Comparison of ENCODE assay signal across 1 cellular context in genomic region chr1:156623946-156624813, GRCh38.
TF ChIP-seq lines count a peak whose summit lies in the region.

No MANE protein-coding gene starts in this region.

TF ChIP-seq in K562, 482 proteins besides CTCF, POLR2A, EP300 and RAD21 (continued from another document and continues in another):
- no peak for TF ChIP-seq FOXM1 (IDR thresholded peaks at IDR 0.05; ENCODE audit: low read depth)
- no peak; the same call in 1 of the 2 replicates for TF ChIP-seq FOXM1 (CRISPR knock-in tag; IDR thresholded peaks at IDR 0.05; ENCODE audit: low read depth)
- TF ChIP-seq PRDM10 (IDR thresholded peaks at IDR 0.05; ENCODE audit: partially characterized antibody): no peak
- TF ChIP-seq DNMT1 (IDR thresholded peaks at IDR 0.05): no peak
- no peak for TF ChIP-seq DLX4 (CRISPR knock-in tag; IDR thresholded peaks at IDR 0.05)
- TF ChIP-seq SAFB2 (IDR thresholded peaks at IDR 0.05; ENCODE audit: borderline replicate concordance, low read depth, low read length, severe bottlenecking): no peak
- no peak for TF ChIP-seq ZNF431 (CRISPR knock-in tag; IDR thresholded peaks at IDR 0.05)
- no peak for TF ChIP-seq ZBED1 (IDR thresholded peaks at IDR 0.05)
- TF ChIP-seq NR2F6 (CRISPR knock-in tag; IDR thresholded peaks at IDR 0.05): no peak
- no peak for TF ChIP-seq MCM3 (IDR thresholded peaks at IDR 0.05)
- peak; percentile 52 for TF ChIP-seq JUND (IDR thresholded peaks at IDR 0.05; ENCODE audit: borderline replicate concordance, low read depth, low read length)
- TF ChIP-seq JUND (tag; IDR thresholded peaks at IDR 0.05; ENCODE audit: borderline replicate concordance, low read depth, low read length): peak; percentile 9; the same call in 1 of the 3 replicates
- no peak; a peak in 1 of 4 replicates for TF ChIP-seq SIN3A (IDR thresholded peaks at IDR 0.05; ENCODE audit: borderline replicate concordance in 2 of 2, control insufficient read depth in 1 of 2, low read depth in 2 of 2, low read length in 2 of 2)
- TF ChIP-seq PURB (CRISPR knock-in tag; IDR thresholded peaks at IDR 0.05; ENCODE audit: low read depth): no peak
- TF ChIP-seq JUNB (CRISPR knock-in tag; conservative IDR thresholded peaks at IDR 0.05): no peak
- TF ChIP-seq HNRNPH1 (optimal IDR thresholded peaks at IDR 0.05; ENCODE audit: low read depth, low read length): no peak
- TF ChIP-seq CBX8 (IDR thresholded peaks at IDR 0.05; ENCODE audit: borderline replicate concordance, extremely low read depth, low read depth, low read length, poor library complexity, severe bottlenecking): no peak
- no peak for TF ChIP-seq ADNP (tag; IDR thresholded peaks at IDR 0.05)
- TF ChIP-seq ZNF146 (CRISPR knock-in tag; IDR thresholded peaks at IDR 0.05; ENCODE audit: unreplicated experiment): no peak
- TF ChIP-seq RNF2 (IDR thresholded peaks at IDR 0.05): peak; percentile 81; the same call in 1 of the 2 replicates
- no peak for TF ChIP-seq PYGO2 (tag; IDR thresholded peaks at IDR 0.05)
- no peak for TF ChIP-seq STAT5B (CRISPR knock-in tag; IDR thresholded peaks at IDR 0.05)
- no peak for TF ChIP-seq ILK (tag; IDR thresholded peaks at IDR 0.05; ENCODE audit: borderline replicate concordance, low read depth)
- TF ChIP-seq EGR1 (conservative IDR thresholded peaks at IDR 0.05): no peak
- TF ChIP-seq ZNF444 (CRISPR knock-in tag; IDR thresholded peaks at IDR 0.05): no peak
- TF ChIP-seq MIER1 (IDR thresholded peaks at IDR 0.05; ENCODE audit: low read depth): no peak
- no peak for TF ChIP-seq SP2 (IDR thresholded peaks at IDR 0.05; ENCODE audit: extremely low read depth, low read depth, low read length, poor library complexity, severe bottlenecking)
- TF ChIP-seq YBX1 (IDR thresholded peaks at IDR 0.05): no peak
- TF ChIP-seq SNRNP70 (optimal IDR thresholded peaks at IDR 0.05; ENCODE audit: low read depth, low read length): no peak
- TF ChIP-seq ATF2 (CRISPR knock-in tag; IDR thresholded peaks at IDR 0.05): no peak
- no peak for TF ChIP-seq ZNF217 (CRISPR knock-in tag; IDR thresholded peaks at IDR 0.05)
- TF ChIP-seq KAT2B (IDR thresholded peaks at IDR 0.05; ENCODE audit: low read depth, low read length): no peak
- TF ChIP-seq IRF1 (CRISPR knock-in tag; IDR thresholded peaks at IDR 0.05; ENCODE audit: borderline replicate concordance): no peak
- TF ChIP-seq BRD9 (IDR thresholded peaks at IDR 0.05; ENCODE audit: low read depth, partially characterized antibody): no peak
- TF ChIP-seq HNRNPUL1 (IDR thresholded peaks at IDR 0.05; ENCODE audit: low read length): no peak
- TF ChIP-seq ARID1B (IDR thresholded peaks at IDR 0.05): peak; percentile 20; the same call in 1 of the 2 replicates
- no peak for TF ChIP-seq NKRF (IDR thresholded peaks at IDR 0.05; ENCODE audit: borderline replicate concordance)
- no peak for TF ChIP-seq GATA2 (CRISPR knock-in tag; IDR thresholded peaks at IDR 0.05)
- peak; percentile 24 for TF ChIP-seq ZNF12 (CRISPR knock-in tag; IDR thresholded peaks at IDR 0.05)
- no peak for TF ChIP-seq PTRF (tag; IDR thresholded peaks at IDR 0.05)
- peak; percentile 89 for TF ChIP-seq SMAD4 (CRISPR knock-in tag; conservative IDR thresholded peaks at IDR 0.05)
- peak; percentile 32; the same call in 1 of the 2 replicates for TF ChIP-seq USF1 (CRISPR knock-in tag; IDR thresholded peaks at IDR 0.05)
- no peak for TF ChIP-seq BDP1 (IDR thresholded peaks at IDR 0.05; ENCODE audit: insufficient read depth, insufficient read length)
- no peak for TF ChIP-seq CBX1 (IDR thresholded peaks at IDR 0.05; ENCODE audit: low read depth)
- no peak for TF ChIP-seq GTF2F1 (IDR thresholded peaks at IDR 0.05; ENCODE audit: low read depth, low read length)
- no peak for TF ChIP-seq KLF16 (IDR thresholded peaks at IDR 0.05)
- TF ChIP-seq SNIP1 (IDR thresholded peaks at IDR 0.05; ENCODE audit: low read depth): no peak
- no peak for TF ChIP-seq ZNF316 (IDR thresholded peaks at IDR 0.05)
- TF ChIP-seq NR4A1 (CRISPR knock-in tag; IDR thresholded peaks at IDR 0.05): no peak
- no peak for TF ChIP-seq NR4A1 (tag; IDR thresholded peaks at IDR 0.05)
- no peak for TF ChIP-seq ZNF324 (CRISPR knock-in tag; IDR thresholded peaks at IDR 0.05)
- TF ChIP-seq ZNF639 (CRISPR knock-in tag; conservative IDR thresholded peaks at IDR 0.05 in 1 of 2, IDR thresholded peaks at IDR 0.05 in 1 of 2): no peak
- TF ChIP-seq ZC3H11A (IDR thresholded peaks at IDR 0.05; ENCODE audit: low read depth, low read length): no peak
- peak in 1 of 2 experiments; percentile 24; a peak in 1 of 4 replicates for TF ChIP-seq SIX5 (IDR thresholded peaks at IDR 0.05; ENCODE audit: borderline replicate concordance in 1 of 2, insufficient read depth in 1 of 2, low read depth in 1 of 2, low read length in 2 of 2)
- TF ChIP-seq HNRNPLL (IDR thresholded peaks at IDR 0.05; ENCODE audit: low read depth, low read length, poor library complexity, severe bottlenecking): no peak
- no peak for TF ChIP-seq ZNF212 (CRISPR knock-in tag; IDR thresholded peaks at IDR 0.05)
- no peak for TF ChIP-seq RBM22 (IDR thresholded peaks at IDR 0.05; ENCODE audit: low read depth, low read length, poor library complexity, severe bottlenecking)
- TF ChIP-seq MLLT1 (IDR thresholded peaks at IDR 0.05): peak in 1 of 2 experiments; percentile 43; a peak in 1 of 4 replicates
- no peak for TF ChIP-seq PKNOX1 (IDR thresholded peaks at IDR 0.05)
- no peak; the same call in 1 of the 2 replicates for TF ChIP-seq EP400 (IDR thresholded peaks at IDR 0.05)
- no peak for TF ChIP-seq ZNF699 (CRISPR knock-in tag; IDR thresholded peaks at IDR 0.05; ENCODE audit: insufficient replicate concordance)
- TF ChIP-seq ZNF76 (CRISPR knock-in tag; IDR thresholded peaks at IDR 0.05; ENCODE audit: borderline replicate concordance): no peak
- peak; percentile 95 to 99 for TF ChIP-seq E2F6 (IDR thresholded peaks at IDR 0.05; ENCODE audit: borderline replicate concordance in 1 of 2, extremely low read depth in 1 of 2, insufficient read depth in 1 of 2, insufficient read length in 1 of 2, low read depth in 1 of 2, low read length in 1 of 2, poor library complexity in 1 of 2, severe bottlenecking in 1 of 2)
- TF ChIP-seq ZNF121 (CRISPR knock-in tag; conservative IDR thresholded peaks at IDR 0.05): no peak
- peak; percentile 61; the same call in 1 of the 2 replicates for TF ChIP-seq DIDO1 (tag; IDR thresholded peaks at IDR 0.05; ENCODE audit: low read depth)
- no peak for TF ChIP-seq SPI1 (IDR thresholded peaks at IDR 0.05; ENCODE audit: borderline replicate concordance, low read depth, low read length)
